In the genomic region with DNA sequence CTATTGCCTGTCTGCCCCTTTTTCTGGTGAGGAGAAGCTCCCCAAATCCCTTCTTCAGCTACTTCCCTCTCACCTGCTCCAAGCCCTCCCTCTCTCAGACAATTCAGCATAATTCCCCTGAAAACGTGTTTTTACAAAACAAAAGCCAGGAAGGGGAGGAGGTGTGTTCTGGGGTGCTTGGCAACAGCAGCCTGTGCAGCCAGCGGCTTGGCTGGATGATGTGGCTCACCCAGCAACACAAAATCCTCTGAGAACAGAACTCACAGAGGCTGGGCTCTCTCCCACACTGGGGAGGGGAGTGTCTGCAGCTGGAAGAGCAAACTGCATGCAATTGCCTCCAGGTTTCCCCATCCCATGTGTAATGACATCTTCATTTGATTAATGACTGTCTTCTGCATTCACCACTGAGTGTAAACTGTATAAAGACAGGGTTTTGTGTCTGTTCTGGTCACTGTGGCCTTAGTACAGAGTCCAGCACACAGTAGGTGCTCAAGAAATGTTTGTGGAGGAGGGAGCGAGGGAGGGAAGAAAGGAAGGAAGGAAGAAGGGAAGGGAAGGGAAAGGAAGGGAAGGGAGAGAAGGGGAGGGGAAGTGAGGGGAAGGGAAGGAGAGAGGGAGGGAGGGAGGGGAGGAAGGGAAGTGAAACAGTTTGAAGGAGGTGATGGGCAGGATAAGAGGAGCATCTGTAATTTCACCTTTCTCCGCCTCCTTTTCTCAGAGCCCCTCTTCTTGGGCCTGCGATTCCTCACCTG, we compare ENCODE assay signal across 18 cellular contexts.
DNase-seq lines count a peak whose midpoint lies in the region; ATAC-seq, FAIRE-seq and TF ChIP-seq lines count a peak whose summit lies in the region.
"Had no signal": no experiment of that assay in that cellular context is flagged by ENCODE, and none has a peak within 500 bp of the region (broad histone marks: within the 10 kb centered on the region; RNA-seq: fewer than 3 reads in every experiment).

No MANE protein-coding gene starts in this region.

- H3K36me3 Mint-ChIP-seq in GM23338 (ENCODE audit: low read depth) = no peaks in the 10 kb centered on the region
- H3K36me3 Mint-ChIP-seq: stimulated activated naive B cell treated with anti-CD40 and anti-IgM and Interleukin-4, amounts not matched to agents 10 μg/mL and 1 μg/mL and 100 μg/mL, for 72 hours had no signal

- H3K79me2 ChIP-seq in GM23338 (replicated peaks; ENCODE audit: insufficient read depth) = no peaks in the 10 kb centered on the region

- H2AFZ ChIP-seq in GM23338 = no peak overlapping the region

- no peaks in the 10 kb centered on the region for H3K9me3 ChIP-seq in breast epithelium

- peak overlapping the region; percentile 46 for H3K4me3 ChIP-seq in GM23338
- H3K4me3 ChIP-seq in breast epithelium = no peak overlapping the region
- H3K4me3 ChIP-seq in kidney epithelial cell (ENCODE audit: low read depth, low read length) = no peak overlapping the region
- H3K4me3 ChIP-seq: SK-N-MC had no signal

- DNase-seq in GM23338 (ENCODE audit: low spot score) = peak; percentile 94
- peak; percentile 29 for DNase-seq in NCI-H2171 (lab: John Stamatoyannopoulos, UW)
- DNase-seq in breast epithelium (ENCODE audit: low spot score in 2 of 2) = no peak
- peak; percentile 21 for DNase-seq in kidney epithelial cell (ENCODE audit: low read depth)
- DNase-seq in frontal cortex (ENCODE audit: low spot score in 2 of 2) = no peak
- DNase-seq in NCI-H187 treated with DMSO at 0.1 percent for 48 hours (lab: John Stamatoyannopoulos, UW) = no peak
- no peak for DNase-seq in NCI-H1930 (lab: John Stamatoyannopoulos, UW)
- DNase-seq: activated CD4-positive, CD25-positive, alpha-beta regulatory T cell treated with anti-CD3 and anti-CD28 coated beads, Interleukin-2, amount 50 U/mL, for 72 hours; Calu3; erythroblast; NCI-H510A treated with DMSO at 0.1 percent for 48 hours; occipital lobe; stimulated activated naive B cell treated with anti-CD40 and anti-IgM and Interleukin-4, amounts not matched to agents 10 μg/mL and 1 μg/mL and 100 μg/mL, for 72 hours had no signal

- intact Hi-C loops in breast epithelium (cut with DNase I; ENCODE audit: low total_unique reads) = no loop called here

- H3K27me3 ChIP-seq in GM23338 (ENCODE audit: insufficient read depth) (peaks cover 10% of the 10 kb centered on the region), breast epithelium (no peaks in the 10 kb centered on the region), kidney epithelial cell (ENCODE audit: control insufficient read depth, insufficient read depth, low read length) (peaks cover under 1% of the 10 kb centered on the region)

- ATAC-seq in GM23338 (peak; percentile 39), GM21526 (IDR thresholded peaks at IDR 0.05; ENCODE audit: low FRiP score, unreplicated experiment) (no peak)
- ATAC-seq: left lobe of liver; stimulated activated naive B cell treated with anti-CD40 and anti-IgM and Interleukin-4, amounts not matched to agents 10 μg/mL and 1 μg/mL and 100 μg/mL, for 72 hours had no signal

- peak overlapping the region; percentile 79 for H3K4me2 ChIP-seq in GM23338

- no peak for FAIRE-seq in frontal cortex (lab: Jason Lieb, UNC)
- FAIRE-seq: bronchial epithelial cell, GM12891 had no signal

- H3K4me1 ChIP-seq in GM23338 (ENCODE audit: insufficient read depth) (peaks cover 83% of the 10 kb centered on the region), breast epithelium (no peaks in the 10 kb centered on the region)

- H4K20me1 ChIP-seq in GM23338 (replicated peaks; ENCODE audit: insufficient read depth) = no peaks in the 10 kb centered on the region

- peak overlapping the region; percentile 94 for H3K27ac ChIP-seq in GM23338 (ENCODE audit: low read depth)
- H3K27ac ChIP-seq in breast epithelium = peak overlapping the region; percentile 52 to 54
- H3K27ac ChIP-seq: SK-N-MC had no signal

- no peaks in the 10 kb centered on the region for H3K9me2 ChIP-seq in GM23338 (ENCODE audit: insufficient read depth)

- H3K4me3 Mint-ChIP-seq in GM23338 = peak overlapping the region; percentile 50
- H3K4me3 Mint-ChIP-seq: stimulated activated naive B cell treated with anti-CD40 and anti-IgM and Interleukin-4, amounts not matched to agents 10 μg/mL and 1 μg/mL and 100 μg/mL, for 72 hours had no signal

- TF ChIP-seq CTCF in GM23338 (conservative IDR thresholded peaks at IDR 0.05; ENCODE audit: low read depth in 2 of 2) (no peak), breast epithelium (IDR thresholded peaks at IDR 0.05) (no peak), kidney epithelial cell (IDR thresholded peaks at IDR 0.05; ENCODE audit: insufficient read depth, low read length, poor library complexity, severe bottlenecking) (no peak)

- no peak for TF ChIP-seq POLR2A in breast epithelium (IDR thresholded peaks at IDR 0.05)

- H3K36me3 ChIP-seq in GM23338 (ENCODE audit: insufficient read depth) (no peaks in the 10 kb centered on the region), breast epithelium (no peaks in the 10 kb centered on the region), kidney epithelial cell (ENCODE audit: control insufficient read depth, insufficient read depth, low read length) (no peaks in the 10 kb centered on the region)

- no peaks in the 10 kb centered on the region for H3K9me3 Mint-ChIP-seq in GM23338
- H3K9me3 Mint-ChIP-seq: stimulated activated naive B cell treated with anti-CD40 and anti-IgM and Interleukin-4, amounts not matched to agents 10 μg/mL and 1 μg/mL and 100 μg/mL, for 72 hours had no signal

- peaks cover 89% of the 10 kb centered on the region for H3K4me1 Mint-ChIP-seq in GM23338
- H3K4me1 Mint-ChIP-seq: stimulated activated naive B cell treated with anti-CD40 and anti-IgM and Interleukin-4, amounts not matched to agents 10 μg/mL and 1 μg/mL and 100 μg/mL, for 72 hours had no signal

- peaks cover 37% of the 10 kb centered on the region for H3F3A ChIP-seq in GM23338 (replicated peaks; ENCODE audit: low read depth)

- H3K27ac Mint-ChIP-seq in GM23338 = peak overlapping the region; percentile 96
- H3K27ac Mint-ChIP-seq: stimulated activated naive B cell treated with anti-CD40 and anti-IgM and Interleukin-4, amounts not matched to agents 10 μg/mL and 1 μg/mL and 100 μg/mL, for 72 hours had no signal

- peaks cover 20% of the 10 kb centered on the region for H3K27me3 Mint-ChIP-seq in GM23338 (ENCODE audit: insufficient read depth, low read depth, poor library complexity)

TF ChIP-seq in GM23338, 12 proteins besides CTCF, POLR2A, EP300 and RAD21 (continues in another document):
- TF ChIP-seq EZH2 (IDR thresholded peaks at IDR 0.05; ENCODE audit: low read depth, unreplicated experiment) (no peak), ZNF114 (CRISPR knock-in tag; IDR thresholded peaks at IDR 0.05) (no peak), CREB1 (CRISPR knock-in tag; IDR thresholded peaks at IDR 0.05; ENCODE audit: low read depth) (0 out of 2 replicates have a peak, but pooled peaks have one; percentile 13), JUNB (IDR thresholded peaks at IDR 0.05; ENCODE audit: unreplicated experiment) (no peak)
- TF ChIP-seq, protein P1, sequence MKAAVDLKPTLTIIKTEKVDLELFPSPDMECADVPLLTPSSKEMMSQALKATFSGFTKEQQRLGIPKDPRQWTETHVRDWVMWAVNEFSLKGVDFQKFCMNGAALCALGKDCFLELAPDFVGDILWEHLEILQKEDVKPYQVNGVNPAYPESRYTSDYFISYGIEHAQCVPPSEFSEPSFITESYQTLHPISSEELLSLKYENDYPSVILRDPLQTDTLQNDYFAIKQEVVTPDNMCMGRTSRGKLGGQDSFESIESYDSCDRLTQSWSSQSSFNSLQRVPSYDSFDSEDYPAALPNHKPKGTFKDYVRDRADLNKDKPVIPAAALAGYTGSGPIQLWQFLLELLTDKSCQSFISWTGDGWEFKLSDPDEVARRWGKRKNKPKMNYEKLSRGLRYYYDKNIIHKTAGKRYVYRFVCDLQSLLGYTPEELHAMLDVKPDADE (IDR thresholded peaks at IDR 0.05) = no peak

Comparison
In these comparisons a context has a peak if more than half of its experiments do, and no peak if none do; other contexts are left out.
1. DNase-seq: peak in GM23338 (single experiment), NCI-H2171 (single experiment) and kidney epithelial cell (single experiment); none in breast epithelium (0 of 2), frontal cortex (0 of 2), NCI-H187 treated with DMSO at 0.1 percent for 48 hours (single experiment) and NCI-H1930 (0 of 2).